26 cellular contexts compared by ENCODE assay signal in the genomic region with DNA sequence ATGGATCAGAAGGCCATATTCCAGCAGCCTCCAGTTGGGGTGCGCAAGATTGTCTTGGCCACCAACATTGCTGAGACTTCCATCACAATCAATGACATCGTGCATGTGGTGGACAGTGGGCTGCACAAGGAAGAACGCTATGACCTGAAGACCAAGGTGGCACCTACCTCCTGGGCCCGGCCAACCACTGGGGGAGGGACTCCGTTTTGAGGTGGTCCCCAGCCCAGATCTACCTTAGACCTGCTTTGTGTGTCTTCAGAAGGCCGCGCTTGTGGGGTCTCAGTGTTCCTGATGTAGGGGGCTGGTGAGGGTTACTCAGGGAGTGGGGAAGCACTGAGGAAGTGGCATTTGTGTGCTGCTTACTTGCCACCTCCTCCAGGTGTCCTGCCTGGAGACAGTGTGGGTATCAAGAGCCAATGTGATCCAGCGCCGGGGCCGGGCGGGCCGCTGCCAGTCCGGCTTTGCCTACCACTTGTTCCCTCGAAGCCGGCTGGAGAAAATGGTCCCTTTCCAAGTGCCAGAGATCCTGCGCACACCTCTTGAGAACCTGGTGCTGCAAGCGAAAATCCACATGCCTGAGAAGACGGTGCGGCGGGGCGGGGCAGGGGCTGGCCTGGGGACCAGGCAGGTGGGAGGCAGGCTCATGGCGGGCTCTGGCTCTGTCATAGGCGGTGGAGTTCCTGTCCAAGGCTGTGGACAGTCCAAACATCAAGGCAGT.
"Had no signal": no experiment of that assay in that cellular context is flagged by ENCODE, and none has a peak within 500 bp of the region (broad histone marks: within the 10 kb centered on the region; RNA-seq: fewer than 3 reads in every experiment).

No MANE protein-coding gene starts in this region.

- FAIRE-seq: frontal cortex, TTC549 had no signal

- H3K4me3 ChIP-seq: left ventricle myocardium inferior, lung, skin epidermis, suprapubic skin, tibial artery, upper lobe of right lung had no signal

- H3K36me3 Mint-ChIP-seq: natural killer cell had no signal

- H3K4me1 Mint-ChIP-seq: activated CD4-positive, alpha-beta T cell treated with anti-CD3 and anti-CD28 coated beads, Interleukin-2, amount 10 ng/mL, durations not matched to agents 24 days and 14 days; activated naive CD4-positive, alpha-beta T cell treated with anti-CD3 and anti-CD28 coated beads, Interleukin-2, amount 50 U/mL, for 24 hours; activated naive CD8-positive, alpha-beta T cell treated with anti-CD3 and anti-CD28 coated beads, Interleukin-2, amount 50 U/mL, for 24 hours; stimulated activated memory B cell treated with anti-CD40 and anti-IgM and Interleukin-4, amounts not matched to agents 10 μg/mL and 1 μg/mL and 100 μg/mL, for 72 hours had no signal

- H3K27ac Mint-ChIP-seq: activated CD4-positive, alpha-beta memory T cell treated with anti-CD3 and anti-CD28 coated beads for 36 hours; activated CD4-positive, alpha-beta T cell treated with anti-CD3 and anti-CD28 coated beads, Interleukin-2, amount 10 ng/mL, durations not matched to agents 24 days and 14 days; activated naive CD4-positive, alpha-beta T cell treated with anti-CD3 and anti-CD28 coated beads, Interleukin-2, amount 50 U/mL, for 24 hours; activated naive CD8-positive, alpha-beta T cell treated with anti-CD3 and anti-CD28 coated beads, Interleukin-2, amount 50 U/mL, for 24 hours; activated T-helper 2 cell treated with anti-CD3 and anti-CD28 coated beads, Interferon-gamma antibody, Interleukin-2, Interleukin-4, amounts not matched to agents 10 μg/mL and 5 μg/mL and 100 μg/mL, durations not matched to agents 14 hours and 24 hours and 36 hours; dendritic cell treated with granulocyte-macrophage colony-stimulating factor and Interleukin-4, amounts not matched to agents 40 ng/mL and 50 ng/mL, for 4 days; natural killer cell; progenitor cell of endocrine pancreas; stimulated activated memory B cell treated with anti-CD40 and anti-IgM and Interleukin-4, amounts not matched to agents 10 μg/mL and 1 μg/mL and 100 μg/mL, for 72 hours had no signal

- DNase-seq: activated CD4-positive, alpha-beta memory T cell treated with anti-CD3 and anti-CD28 coated beads for 36 hours; activated CD4-positive, alpha-beta T cell treated with anti-CD3 and anti-CD28 coated beads, Interleukin-2, amount 10 ng/mL, durations not matched to agents 24 days and 14 days; activated CD8-positive, alpha-beta memory T cell treated with anti-CD3 and anti-CD28 coated beads, Interleukin-2, amount 50 U/mL, for 48 hours; activated naive CD8-positive, alpha-beta T cell treated with anti-CD3 and anti-CD28 coated beads, Interleukin-2, amount 50 U/mL, for 24 hours; activated T-cell treated with anti-CD3 and anti-CD28 coated beads, Interleukin-2, amount 50 U/mL, for 4 hours; amygdala; central memory CD4-positive, alpha-beta T cell; left ventricle myocardium inferior; natural killer cell; stimulated activated CD4-positive, alpha-beta T cell treated with anti-CD3 and anti-CD28 coated beads, Interleukin-12 subunit alpha, Interleukin-12 subunit beta, amount 100 ng/mL, for 4 hours; stimulated activated CD4-positive, alpha-beta T cell treated with anti-CD3 and anti-CD28 coated beads, Interleukin-4, amount 100 ng/mL, for 24 hours; T-helper 9 cell; tibial artery; upper lobe of right lung; WERI-Rb-1 had no signal

- H3K27me3 ChIP-seq: suprapubic skin, tibial artery, upper lobe of right lung had no signal

- H3K27me3 Mint-ChIP-seq: activated CD4-positive, alpha-beta memory T cell treated with anti-CD3 and anti-CD28 coated beads for 36 hours; activated CD4-positive, alpha-beta T cell treated with anti-CD3 and anti-CD28 coated beads, Interleukin-2, amount 10 ng/mL, durations not matched to agents 24 days and 14 days; activated naive CD4-positive, alpha-beta T cell treated with anti-CD3 and anti-CD28 coated beads, Interleukin-2, amount 50 U/mL, for 24 hours; activated naive CD8-positive, alpha-beta T cell treated with anti-CD3 and anti-CD28 coated beads, Interleukin-2, amount 50 U/mL, for 24 hours; dendritic cell treated with granulocyte-macrophage colony-stimulating factor and Interleukin-4, amounts not matched to agents 40 ng/mL and 50 ng/mL, for 4 days; progenitor cell of endocrine pancreas; stimulated activated memory B cell treated with anti-CD40 and anti-IgM and Interleukin-4, amounts not matched to agents 10 μg/mL and 1 μg/mL and 100 μg/mL, for 72 hours had no signal

- H3K4me3 Mint-ChIP-seq: activated CD4-positive, alpha-beta memory T cell treated with anti-CD3 and anti-CD28 coated beads for 36 hours; activated CD4-positive, alpha-beta T cell treated with anti-CD3 and anti-CD28 coated beads, Interleukin-2, amount 10 ng/mL, durations not matched to agents 24 days and 14 days; activated naive CD4-positive, alpha-beta T cell treated with anti-CD3 and anti-CD28 coated beads, Interleukin-2, amount 50 U/mL, for 24 hours; activated naive CD8-positive, alpha-beta T cell treated with anti-CD3 and anti-CD28 coated beads, Interleukin-2, amount 50 U/mL, for 24 hours; activated T-cell treated with anti-CD3 and anti-CD28 coated beads, Interleukin-2, amount 50 U/mL, for 4 hours; dendritic cell treated with granulocyte-macrophage colony-stimulating factor and Interleukin-4, amounts not matched to agents 40 ng/mL and 50 ng/mL, for 4 days; natural killer cell; stimulated activated memory B cell treated with anti-CD40 and anti-IgM and Interleukin-4, amounts not matched to agents 10 μg/mL and 1 μg/mL and 100 μg/mL, for 72 hours had no signal

- H3K9me3 ChIP-seq: left ventricle myocardium inferior, suprapubic skin, tibial artery, upper lobe of right lung had no signal

- H3K9me3 Mint-ChIP-seq: activated CD4-positive, alpha-beta memory T cell treated with anti-CD3 and anti-CD28 coated beads for 36 hours; activated CD4-positive, alpha-beta T cell treated with anti-CD3 and anti-CD28 coated beads, Interleukin-2, amount 10 ng/mL, durations not matched to agents 24 days and 14 days; activated naive CD4-positive, alpha-beta T cell treated with anti-CD3 and anti-CD28 coated beads, Interleukin-2, amount 50 U/mL, for 24 hours; activated naive CD8-positive, alpha-beta T cell treated with anti-CD3 and anti-CD28 coated beads, Interleukin-2, amount 50 U/mL, for 24 hours; activated T-cell treated with anti-CD3 and anti-CD28 coated beads, Interleukin-2, amount 50 U/mL, for 4 hours; activated T-helper 2 cell treated with anti-CD3 and anti-CD28 coated beads, Interferon-gamma antibody, Interleukin-2, Interleukin-4, amounts not matched to agents 10 μg/mL and 5 μg/mL and 100 μg/mL, durations not matched to agents 14 hours and 24 hours and 36 hours; dendritic cell treated with granulocyte-macrophage colony-stimulating factor and Interleukin-4, amounts not matched to agents 40 ng/mL and 50 ng/mL, for 4 days; natural killer cell; stimulated activated memory B cell treated with anti-CD40 and anti-IgM and Interleukin-4, amounts not matched to agents 10 μg/mL and 1 μg/mL and 100 μg/mL, for 72 hours had no signal

- H3K27ac ChIP-seq: epithelial cell of prostate, left ventricle myocardium inferior, skin epidermis, suprapubic skin, tibial artery, upper lobe of right lung, WERI-Rb-1 had no signal

- H3K4me1 ChIP-seq: left ventricle myocardium inferior, suprapubic skin, tibial artery, upper lobe of right lung had no signal
